In the genomic region with DNA sequence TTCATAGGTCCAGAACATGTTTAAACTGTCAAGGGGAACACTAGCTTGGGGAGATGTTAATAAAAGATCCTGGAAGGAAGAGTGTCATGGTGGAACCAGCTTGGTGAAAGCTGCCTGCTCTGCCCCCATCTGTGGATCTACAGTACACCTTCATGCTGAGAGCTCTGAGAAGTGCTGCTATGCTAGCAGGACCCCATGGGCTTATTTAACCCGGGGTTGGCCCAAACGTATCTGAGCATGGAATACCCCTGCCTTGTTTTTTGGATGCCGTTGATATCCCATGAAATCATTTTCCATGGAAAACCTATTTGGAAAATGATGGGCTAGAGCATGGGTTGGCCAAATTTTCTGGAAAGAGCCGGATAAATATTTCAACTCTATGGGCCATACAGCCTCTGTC, we compare ENCODE assay signal across 29 cellular contexts. TPM values are rescaled to one million over a fixed set of nuclear protein-coding genes. Genes with fewer than 3 reads are reported as not detected.
DNase-seq lines count a peak whose midpoint lies in the region.
"Had no signal": no experiment of that assay in that cellular context is flagged by ENCODE, and none has a peak within 500 bp of the region (broad histone marks: within the 10 kb centered on the region; RNA-seq: fewer than 3 reads in every experiment).

No MANE protein-coding gene starts in this region.

- no peaks in the 10 kb centered on the region for H3K27me3 ChIP-seq in SJSA1 (replicated peaks)
- no peaks in the 10 kb centered on the region for H3K27me3 ChIP-seq in subcutaneous abdominal adipose tissue (ENCODE audit: control insufficient read depth in 5 of 5, insufficient read depth in 4 of 5, low read length in 5 of 5)
- no peaks in the 10 kb centered on the region for H3K27me3 ChIP-seq in HAP-1 (ENCODE audit: low read depth)
- H3K27me3 ChIP-seq: BE2C; BLaER1; BLaER1 treated with 17β-estradiol and CSF1 and Interleukin-3, amounts not matched to agents 10 nM and 100 nM had no signal

- H3K4me3 ChIP-seq in SJSA1 (no peak overlapping the region), subcutaneous abdominal adipose tissue (ENCODE audit: low read depth in 1 of 5, low read length in 5 of 5) (no peak overlapping the region), HAP-1 (no peak overlapping the region)
- H3K4me3 ChIP-seq: A549; BLaER1; BLaER1 treated with 17β-estradiol and CSF1 and Interleukin-3, amounts not matched to agents 10 nM and 100 nM had no signal

- H3K27ac ChIP-seq in SJSA1 (no peak overlapping the region), subcutaneous abdominal adipose tissue (ENCODE audit: low read depth, low read length) (peak overlapping the region; percentile 53)
- H3K27ac ChIP-seq: 22Rv1; A549; BLaER1; BLaER1 treated with 17β-estradiol and CSF1 and Interleukin-3, amounts not matched to agents 10 nM and 100 nM; C4-2B had no signal

- H3K9me3 ChIP-seq in SJSA1 (replicated peaks) (peaks cover 4% of the 10 kb centered on the region), subcutaneous abdominal adipose tissue (ENCODE audit: control insufficient read depth in 5 of 5, low read length in 5 of 5) (no peaks in the 10 kb centered on the region), HAP-1 (no peaks in the 10 kb centered on the region)
- H3K9me3 ChIP-seq: A549, BE2C, BLaER1, Caco-2 had no signal

- H3K36me3 ChIP-seq in SJSA1 (peaks cover 98% of the 10 kb centered on the region), subcutaneous abdominal adipose tissue (ENCODE audit: control insufficient read depth in 5 of 5, insufficient read depth in 5 of 5, low read length in 5 of 5) (peaks cover 38 to 93% (median 86%) of the 10 kb centered on the region in 5 donors), HAP-1 (replicated peaks) (peaks cover 65% of the 10 kb centered on the region)

- H3K4me1 ChIP-seq in SJSA1 (replicated peaks) (no peaks in the 10 kb centered on the region), subcutaneous abdominal adipose tissue (ENCODE audit: control insufficient read depth in 5 of 5, insufficient read depth in 5 of 5, low read length in 5 of 5) (peaks cover 0 to 27% (median 15%) of the 10 kb centered on the region in 5 donors), HAP-1 (no peaks in the 10 kb centered on the region)
- H3K4me1 ChIP-seq: A549; BE2C; BLaER1; BLaER1 treated with 17β-estradiol and CSF1 and Interleukin-3, amounts not matched to agents 10 nM and 100 nM; Caco-2 had no signal

- DNase-seq in SJSA1 (ENCODE audit: low read depth in 1 of 2, low spot score in 2 of 2), result peak; percentile 70 to 92
- DNase-seq in HAP-1 (ENCODE audit: low spot score in 2 of 2), result no peak
- no peak for DNase-seq in activated CD4-positive, alpha-beta T cell treated with anti-CD3 and anti-CD28 coated beads for 1 hour
- DNase-seq: 8988T; ACHN; AML-193; BE2C; C1 segment of cervical spinal cord; Caco-2; Calu3; CD4-positive, alpha-beta memory T cell; CD4-positive, alpha-beta T cell; CD4-positive, CD25-positive, alpha-beta regulatory T cell; CD8-positive, alpha-beta memory T cell; CD8-positive, alpha-beta T cell; COR-L47; DMS 273 treated with DMSO at 0.1 percent for 48 hours; DMS153; DMS53; DMS79; DMS79 treated with DMSO at 0.1 percent for 48 hours; DND-41; EL had no signal

- in situ Hi-C loops in HAP-1 (cut with MboI; ENCODE audit: low sequenced_read_pairs), result no loop called here

- peak overlapping the region in 1 of 5 donors; percentile 17 for H3K9ac ChIP-seq in subcutaneous abdominal adipose tissue (ENCODE audit: low read length in 5 of 5)
- H3K9ac ChIP-seq: BLaER1; BLaER1 treated with 17β-estradiol and CSF1 and Interleukin-3, amounts not matched to agents 10 nM and 100 nM had no signal

RNA-seq across cellular contexts. Expression of a gene that starts 14.2 kb away (rescaled TPM):
- total RNA-seq in SJSA1 (2014; rRNA removed; shearing (Covaris generic)), result 3,976 and 4,080 TPM in 2 replicates

RNA-seq across cellular contexts. Expression of a gene that starts 14.6 kb away (rescaled TPM):
- total RNA-seq in SJSA1 (2014; rRNA removed; shearing (Covaris generic)), result 25.2 and 33.0 TPM in 2 replicates

Comparison
In these comparisons a context has a peak if more than half of its experiments do, and no peak if none do; other contexts are left out.
1. DNase-seq: peak in SJSA1 (2 of 2); none in HAP-1 (0 of 2) and activated CD4-positive, alpha-beta T cell treated with anti-CD3 and anti-CD28 coated beads for 1 hour (single experiment).